Comparison of ENCODE assay signal across 8 cellular contexts in genomic region chr22:33919591-33920501, GRCh38. TPM values are rescaled to one million over a fixed set of nuclear protein-coding genes. Genes with fewer than 3 reads are reported as not detected.
DNase-seq lines count a peak whose midpoint lies in the region; TF ChIP-seq lines count a peak whose summit lies in the region.

TSS of gene LARGE1 (minus strand) at chr22:33920476.

- TF ChIP-seq POLR2A in lower leg skin (IDR thresholded peaks at IDR 0.05) = no peak

- peak within 1 kb of the TSS; percentile 95 for H2AFZ ChIP-seq in PC-9

- POLR2A ChIA-PET in PC-9 (lab: Charles Lee; ENCODE audit: unreplicated experiment) = interaction anchor here (0.6 kb wide), 1 partner anchor 666 kb away, joined by 3 read pairs; no protein-coding TSS in a partner anchor

- no peaks in the 10 kb centered on the region for H3K9me2 ChIP-seq in PC-9 (ENCODE audit: insufficient read depth)

- H3K9me3 ChIP-seq in PC-9 (ENCODE audit: insufficient read depth, low read depth) (no peaks in the 10 kb centered on the region), stomach smooth muscle (ENCODE audit: control insufficient read depth in 2 of 2, low read length in 2 of 2) (no peaks in the 10 kb centered on the region)

- H3K9ac ChIP-seq in stomach smooth muscle (ENCODE audit: low read length in 2 of 2) = peak within 1 kb of the TSS; percentile 62 to 73

- no TSS peak for BruUV-seq in PC-9 (replicated peaks; lab: Mats Ljungman, UMichigan)

- no peaks in the 10 kb centered on the region for H3K36me3 Mint-ChIP-seq in HFFc6 (ENCODE audit: low read depth)

- peak within 1 kb of the TSS; percentile 22 for H3K27ac Mint-ChIP-seq in HFFc6

- 0% methylated on average over 19 to 54 of the region's 93 CpGs for WGBS in lower leg skin, 2 donors

- no peak for TF ChIP-seq CTCF in GM10266 (IDR thresholded peaks at IDR 0.05; ENCODE audit: control insufficient read depth, insufficient read depth, low read depth, missing control alignments)
- TF ChIP-seq CTCF in HFFc6 (IDR thresholded peaks at IDR 0.05) = no peak
- no peak for TF ChIP-seq CTCF in PC-9 (conservative IDR thresholded peaks at IDR 0.05)
- no peak for TF ChIP-seq CTCF in lower leg skin (IDR thresholded peaks at IDR 0.05)

- peaks cover 7% of the 10 kb centered on the region for H3K27me3 Mint-ChIP-seq in HFFc6 (ENCODE audit: insufficient read depth)

- no peaks in the 10 kb centered on the region; the same call in 1 of the 2 replicates for H4K20me1 ChIP-seq in PC-9 (ENCODE audit: insufficient read depth)

- peak within 1 kb of the TSS; percentile 90 for H3K4me3 Mint-ChIP-seq in HFFc6

- H3F3A ChIP-seq in PC-9 (ENCODE audit: insufficient read depth, low read depth) = no peaks in the 10 kb centered on the region

- CTCF ChIA-PET in PC-9 (lab: Charles Lee) = no interaction called here

- DNase-seq in GM10266 (ENCODE audit: extremely low spot score) (peak; percentile 38), HFFc6 (no peak), PC-9 (peak in 1 of 2 experiments; percentile 37), dermis blood vessel endothelial cell (peak; percentile 21), lower leg skin (ENCODE audit: low spot score in 2 of 2) (peak in 1 of 2 donors; percentile 87), medulla oblongata (ENCODE audit: extremely low spot score) (no peak), epidermal melanocyte (ENCODE audit: insufficient read length, low spot score) (no peak)

- H3K4me1 Mint-ChIP-seq in HFFc6 (ENCODE audit: low read depth) = peaks cover 36% of the 10 kb centered on the region

- no peaks in the 10 kb centered on the region for H3K36me3 ChIP-seq in PC-9 (ENCODE audit: low read depth)
- H3K36me3 ChIP-seq in stomach smooth muscle (ENCODE audit: control insufficient read depth in 2 of 2, insufficient read depth in 2 of 2, low read length in 2 of 2) = no peaks in the 10 kb centered on the region

- no peaks in the 10 kb centered on the region for H3K9me3 Mint-ChIP-seq in HFFc6

- H3K27me3 ChIP-seq in PC-9 (ENCODE audit: insufficient read depth, low read depth) = peaks cover 53% of the 10 kb centered on the region
- no peaks in the 10 kb centered on the region for H3K27me3 ChIP-seq in stomach smooth muscle (ENCODE audit: control insufficient read depth in 1 of 2, insufficient read depth in 2 of 2, low read length in 2 of 2)

- no peaks in the 10 kb centered on the region for H3K79me2 ChIP-seq in PC-9 (ENCODE audit: low read depth)

- peak within 1 kb of the TSS; percentile 94 for H3K4me2 ChIP-seq in PC-9

- H3K4me1 ChIP-seq in PC-9 (replicated peaks; ENCODE audit: insufficient read depth) = 0 out of 2 replicates have a peak, but pooled peaks cover 5% of the 10 kb centered on the region
- H3K4me1 ChIP-seq in stomach smooth muscle (ENCODE audit: control insufficient read depth, insufficient read depth, low read length) = peaks cover 43% of the 10 kb centered on the region

- intact Hi-C loops in PC-9 (cut with micrococcal nuclease; ENCODE audit: unreplicated experiment) = loop anchor here (5.0 kb wide), 6 partner anchors 68 to 1237 kb away; no protein-coding TSS in a partner anchor
- intact Hi-C loops in lower leg skin (cut with DNase I; ENCODE audit: low total_unique reads) = loop anchor here (10.0 kb wide), 1 partner anchor 1105 kb away; no protein-coding TSS in a partner anchor

- H3K4me3 ChIP-seq in PC-9 = peak within 1 kb of the TSS; percentile 68
- peak within 1 kb of the TSS; percentile 65 for H3K4me3 ChIP-seq in lower leg skin (ENCODE audit: low read depth, poor library complexity, severe bottlenecking)
- peak within 1 kb of the TSS; percentile 86 to 87 for H3K4me3 ChIP-seq in stomach smooth muscle (ENCODE audit: low read length in 2 of 2)

- H3K27ac ChIP-seq in PC-9 (no peak within 1 kb of the TSS), stomach smooth muscle (ENCODE audit: low read length) (peak within 1 kb of the TSS; percentile 76)

RNA-seq across cellular contexts. Expression of gene LARGE1, which starts in this region (rescaled TPM):
- 1 to 10 TPM; 4.9 to 7.3 (median 6.5) TPM for total RNA-seq in HFFc6 (2021; fragmentation: NEBNext Ultra II Directional; extraction: Animal tissue kit (Norgen Biotek cat#: 25700))
- 12.5 and 18.3 TPM in 2 replicates for total RNA-seq in PC-9 (2021)
- total RNA-seq in dermis blood vessel endothelial cell = 7.2 and 14.0 TPM in 2 replicates
- total RNA-seq in lower leg skin = 10 to 100 TPM; 11.8 to 33.2 (median 22.6) TPM

Comparison
In these comparisons a context has a peak if more than half of its experiments do, and no peak if none do; other contexts are left out.
1. DNase-seq: peak in GM10266 (single experiment) and dermis blood vessel endothelial cell (single experiment); none in HFFc6 (single experiment), medulla oblongata (single experiment) and epidermal melanocyte (single experiment).
2. Peak in every context shown above with its lines, with median percentiles within 50 percentile points of each other: H3K4me3 ChIP-seq.